In the genomic region with DNA sequence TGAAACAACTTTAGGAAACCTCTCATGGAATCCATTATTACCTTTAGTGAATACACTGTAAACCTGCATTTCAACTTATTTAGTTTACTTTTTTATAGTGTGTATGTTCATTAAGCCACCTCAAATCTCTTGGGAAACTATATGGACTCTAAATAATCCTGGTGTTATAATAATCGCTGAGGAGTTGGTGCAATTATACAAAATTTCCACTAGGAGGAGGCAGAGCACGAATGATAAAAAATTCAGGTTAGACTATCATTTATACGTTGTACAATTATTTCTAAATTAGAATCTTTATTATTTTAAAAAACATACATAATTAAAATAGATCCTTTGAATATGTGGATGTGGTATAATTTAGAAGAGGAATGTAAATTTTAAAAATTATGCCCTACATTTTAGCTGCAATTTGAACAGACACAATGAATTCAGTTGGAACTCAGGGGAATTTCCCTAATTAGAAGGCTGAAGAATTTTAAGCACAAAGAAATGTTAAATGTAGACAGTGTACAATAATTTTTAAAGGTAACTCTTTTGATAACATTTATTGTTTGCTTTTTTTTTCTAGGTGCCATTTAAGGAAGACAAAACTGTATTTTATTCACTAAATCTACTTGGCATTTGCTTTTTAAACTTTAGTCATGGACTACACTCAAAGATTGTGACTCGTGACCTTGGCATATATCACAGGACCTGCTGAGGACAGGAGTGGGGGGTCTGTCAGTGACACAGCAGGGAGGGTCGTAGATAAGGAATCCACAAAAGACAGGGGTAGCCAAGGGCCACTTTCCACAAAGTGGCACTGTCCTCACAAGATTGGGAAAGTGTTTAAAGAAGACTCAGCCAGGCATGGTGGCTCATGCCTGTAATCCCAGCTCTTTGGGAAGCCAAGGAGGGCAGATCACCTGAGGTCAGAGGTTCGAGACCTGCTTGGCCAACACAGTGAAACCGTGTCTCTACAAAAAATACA, we compare ENCODE assay signal across 8 cellular contexts. TPM values are rescaled to one million over a fixed set of nuclear protein-coding genes. Genes with fewer than 3 reads are reported as not detected.
DNase-seq lines count a peak whose midpoint lies in the region; ATAC-seq lines count a peak whose summit lies in the region.

No MANE protein-coding gene starts in this region.

- peak; percentile 28 for DNase-seq in NOMO-1 treated with DMSO at 0.1 percent for 48 hours (lab: John Stamatoyannopoulos, UW; ENCODE audit: unreplicated experiment)
- no peak for DNase-seq in NOMO-1 treated with dmso at 0.1 percent for 144 hours (lab: John Stamatoyannopoulos, UW; ENCODE audit: unreplicated experiment)
- peak; percentile 29 for DNase-seq in NCI-H2227 (lab: John Stamatoyannopoulos, UW; ENCODE audit: unreplicated experiment)
- DNase-seq in T47D (ENCODE audit: low read depth in 1 of 2, low spot score in 1 of 2): peak; percentile 24 to 43
- DNase-seq in lung microvascular endothelial cell (ENCODE audit: low read depth in 2 of 2): peak; percentile 26 to 51
- DNase-seq in stimulated activated naive CD8-positive, alpha-beta T cell treated with anti-CD3 and anti-CD28 coated beads, Interleukin-15, amount 100 ng/mL, for 72 hours: no peak

- no peak for ATAC-seq in GM19023 (IDR thresholded peaks at IDR 0.05; ENCODE audit: unreplicated experiment)
- ATAC-seq in stimulated activated naive CD8-positive, alpha-beta T cell treated with anti-CD3 and anti-CD28 coated beads, Interleukin-15, amount 100 ng/mL, for 72 hours: no peak
- no peak for ATAC-seq in GM19324 (IDR thresholded peaks at IDR 0.05; ENCODE audit: low FRiP score, unreplicated experiment)

- H3K4me1 Mint-ChIP-seq in stimulated activated naive CD8-positive, alpha-beta T cell treated with anti-CD3 and anti-CD28 coated beads, Interleukin-15, amount 100 ng/mL, for 72 hours: no peaks in the 10 kb centered on the region

- H3K27me3 Mint-ChIP-seq in stimulated activated naive CD8-positive, alpha-beta T cell treated with anti-CD3 and anti-CD28 coated beads, Interleukin-15, amount 100 ng/mL, for 72 hours: peaks cover 47% of the 10 kb centered on the region

- in situ Hi-C loops in T47D (cut with HindIII; ENCODE audit: low pct_unique_long_range_greater_than_20kb, low sequenced_read_pairs): no loop called here

- no peak overlapping the region for H3K4me3 Mint-ChIP-seq in stimulated activated naive CD8-positive, alpha-beta T cell treated with anti-CD3 and anti-CD28 coated beads, Interleukin-15, amount 100 ng/mL, for 72 hours

- no peaks in the 10 kb centered on the region for H3K9me3 Mint-ChIP-seq in stimulated activated naive CD8-positive, alpha-beta T cell treated with anti-CD3 and anti-CD28 coated beads, Interleukin-15, amount 100 ng/mL, for 72 hours

- H3K27ac Mint-ChIP-seq in stimulated activated naive CD8-positive, alpha-beta T cell treated with anti-CD3 and anti-CD28 coated beads, Interleukin-15, amount 100 ng/mL, for 72 hours: no peak overlapping the region

RNA-seq across cellular contexts. Expression of gene RAB12, which starts 45.5 kb away (rescaled TPM):
- 43.4 and 54.8 TPM in 2 replicates for total RNA-seq in lung microvascular endothelial cell

RNA-seq across cellular contexts. Expression of gene MTCL1, which starts 50.6 kb away (rescaled TPM):
- 3.9 and 7.7 TPM in 2 replicates for total RNA-seq in lung microvascular endothelial cell

Comparison
In these comparisons a context has a peak if more than half of its experiments do, and no peak if none do; other contexts are left out.
1. DNase-seq: peak in NOMO-1 treated with DMSO at 0.1 percent for 48 hours (single experiment), NCI-H2227 (single experiment), T47D (2 of 2) and lung microvascular endothelial cell (2 of 2); none in NOMO-1 treated with dmso at 0.1 percent for 144 hours (single experiment) and stimulated activated naive CD8-positive, alpha-beta T cell treated with anti-CD3 and anti-CD28 coated beads, Interleukin-15, amount 100 ng/mL, for 72 hours (0 of 2).